In the genomic region with DNA sequence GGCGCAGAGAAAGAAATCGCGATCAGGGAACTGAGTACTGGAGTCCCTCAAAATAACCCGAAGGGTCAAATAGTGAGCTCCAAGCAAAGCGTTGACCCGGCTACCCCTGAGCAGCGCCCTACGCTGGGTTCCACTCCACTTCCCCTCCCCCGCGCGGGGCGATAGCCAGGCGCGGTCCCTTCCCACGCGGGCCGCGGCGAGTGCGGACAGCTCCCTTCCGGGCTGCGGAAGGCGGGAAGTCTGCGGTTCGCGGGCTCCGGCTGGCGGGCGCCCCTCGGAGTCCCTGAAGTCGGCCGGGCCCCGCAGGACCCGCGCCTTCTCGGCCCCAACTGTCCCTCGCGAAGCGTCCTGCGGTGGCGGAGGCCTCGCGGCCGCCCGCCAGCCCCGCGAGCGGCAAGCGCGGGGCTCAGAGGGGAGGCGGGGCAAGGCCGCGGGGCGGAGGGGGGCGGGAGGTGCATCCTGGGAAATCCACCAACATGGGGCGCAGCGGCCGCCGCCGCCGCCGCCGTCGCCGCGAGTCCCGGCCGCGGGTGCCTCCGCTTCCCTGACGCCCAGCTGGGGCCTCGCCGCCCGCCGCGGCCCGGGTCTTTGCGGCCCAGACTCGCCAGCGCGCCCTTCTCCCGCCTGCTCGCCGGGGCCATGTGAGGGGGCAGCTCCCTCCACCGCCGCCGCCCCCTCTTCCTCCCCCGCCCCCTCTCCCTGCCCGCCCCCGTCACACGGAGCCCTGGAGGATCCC, we compare ENCODE assay signal across 1 cellular context.
TF ChIP-seq lines count a peak whose summit lies in the region.

A gene (plus strand): TSS at position 457 of the 736 bp plus-strand sequence. CDS start 315 bp downstream, outside the sequence.

TF ChIP-seq in K562, 482 proteins besides CTCF, POLR2A, EP300 and RAD21 (continued from another document):
- TF ChIP-seq, protein P1, sequence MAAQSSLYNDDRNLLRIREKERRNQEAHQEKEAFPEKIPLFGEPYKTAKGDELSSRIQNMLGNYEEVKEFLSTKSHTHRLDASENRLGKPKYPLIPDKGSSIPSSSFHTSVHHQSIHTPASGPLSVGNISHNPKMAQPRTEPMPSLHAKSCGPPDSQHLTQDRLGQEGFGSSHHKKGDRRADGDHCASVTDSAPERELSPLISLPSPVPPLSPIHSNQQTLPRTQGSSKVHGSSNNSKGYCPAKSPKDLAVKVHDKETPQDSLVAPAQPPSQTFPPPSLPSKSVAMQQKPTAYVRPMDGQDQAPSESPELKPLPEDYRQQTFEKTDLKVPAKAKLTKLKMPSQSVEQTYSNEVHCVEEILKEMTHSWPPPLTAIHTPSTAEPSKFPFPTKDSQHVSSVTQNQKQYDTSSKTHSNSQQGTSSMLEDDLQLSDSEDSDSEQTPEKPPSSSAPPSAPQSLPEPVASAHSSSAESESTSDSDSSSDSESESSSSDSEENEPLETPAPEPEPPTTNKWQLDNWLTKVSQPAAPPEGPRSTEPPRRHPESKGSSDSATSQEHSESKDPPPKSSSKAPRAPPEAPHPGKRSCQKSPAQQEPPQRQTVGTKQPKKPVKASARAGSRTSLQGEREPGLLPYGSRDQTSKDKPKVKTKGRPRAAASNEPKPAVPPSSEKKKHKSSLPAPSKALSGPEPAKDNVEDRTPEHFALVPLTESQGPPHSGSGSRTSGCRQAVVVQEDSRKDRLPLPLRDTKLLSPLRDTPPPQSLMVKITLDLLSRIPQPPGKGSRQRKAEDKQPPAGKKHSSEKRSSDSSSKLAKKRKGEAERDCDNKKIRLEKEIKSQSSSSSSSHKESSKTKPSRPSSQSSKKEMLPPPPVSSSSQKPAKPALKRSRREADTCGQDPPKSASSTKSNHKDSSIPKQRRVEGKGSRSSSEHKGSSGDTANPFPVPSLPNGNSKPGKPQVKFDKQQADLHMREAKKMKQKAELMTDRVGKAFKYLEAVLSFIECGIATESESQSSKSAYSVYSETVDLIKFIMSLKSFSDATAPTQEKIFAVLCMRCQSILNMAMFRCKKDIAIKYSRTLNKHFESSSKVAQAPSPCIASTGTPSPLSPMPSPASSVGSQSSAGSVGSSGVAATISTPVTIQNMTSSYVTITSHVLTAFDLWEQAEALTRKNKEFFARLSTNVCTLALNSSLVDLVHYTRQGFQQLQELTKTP (IDR thresholded peaks at IDR 0.05; ENCODE audit: low read depth in 1 of 2, partially characterized antibody in 2 of 2) = no peak
- peak; percentile 52; the same call in 1 of the 2 replicates for TF ChIP-seq GABPB1 (CRISPR knock-in tag; IDR thresholded peaks at IDR 0.05)
- peak; percentile 78 for TF ChIP-seq RBM22 (IDR thresholded peaks at IDR 0.05; ENCODE audit: low read depth, low read length, poor library complexity, severe bottlenecking)
- peak; percentile 97 for TF ChIP-seq SMAD4 (CRISPR knock-in tag; conservative IDR thresholded peaks at IDR 0.05)
- TF ChIP-seq LARP7 (IDR thresholded peaks at IDR 0.05) = no peak
- TF ChIP-seq, protein P2, sequence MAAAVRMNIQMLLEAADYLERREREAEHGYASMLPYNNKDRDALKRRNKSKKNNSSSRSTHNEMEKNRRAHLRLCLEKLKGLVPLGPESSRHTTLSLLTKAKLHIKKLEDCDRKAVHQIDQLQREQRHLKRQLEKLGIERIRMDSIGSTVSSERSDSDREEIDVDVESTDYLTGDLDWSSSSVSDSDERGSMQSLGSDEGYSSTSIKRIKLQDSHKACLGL (CRISPR knock-in tag; IDR thresholded peaks at IDR 0.05; ENCODE audit: borderline replicate concordance, poor library complexity, severe bottlenecking) = peak; percentile 24
- TF ChIP-seq SMARCA4 (IDR thresholded peaks at IDR 0.05) = peak; percentile 48; the same call in 1 of the 2 replicates
- TF ChIP-seq ZKSCAN3 (CRISPR knock-in tag; IDR thresholded peaks at IDR 0.05) = no peak
- peak; percentile 78 for TF ChIP-seq ELF1 (tag; IDR thresholded peaks at IDR 0.05)
- TF ChIP-seq GATAD2A (IDR thresholded peaks at IDR 0.05) = peak; percentile 87
- TF ChIP-seq ARHGAP35 (IDR thresholded peaks at IDR 0.05; ENCODE audit: partially characterized antibody) = no peak
- TF ChIP-seq SIN3B (IDR thresholded peaks at IDR 0.05; ENCODE audit: low read depth) = peak; percentile 55
- no peak for TF ChIP-seq KHSRP (IDR thresholded peaks at IDR 0.05)
- TF ChIP-seq CXXC5 (CRISPR knock-in tag; IDR thresholded peaks at IDR 0.05) = peak; percentile 91
- no peak for TF ChIP-seq TBL1XR1 (IDR thresholded peaks at IDR 0.05; ENCODE audit: low read length in 2 of 2)
- TF ChIP-seq GABPB2 (CRISPR knock-in tag; conservative IDR thresholded peaks at IDR 0.05) = no peak
- peak; percentile 66 for TF ChIP-seq ZNF143 (CRISPR knock-in tag; IDR thresholded peaks at IDR 0.05)
- TF ChIP-seq KLF6 (CRISPR knock-in tag; IDR thresholded peaks at IDR 0.05; ENCODE audit: borderline replicate concordance) = no peak
- TF ChIP-seq CBFB (CRISPR knock-in tag; IDR thresholded peaks at IDR 0.05) = no peak
- no peak for TF ChIP-seq ZNF239 (CRISPR knock-in tag; IDR thresholded peaks at IDR 0.05)
- peak; percentile 27 for TF ChIP-seq PRPF4 (IDR thresholded peaks at IDR 0.05; ENCODE audit: insufficient read depth, low read depth, low read length, poor library complexity, severe bottlenecking)
- no peak for TF ChIP-seq NR2F6 (CRISPR knock-in tag; IDR thresholded peaks at IDR 0.05)
- no peak for TF ChIP-seq TCF7 (IDR thresholded peaks at IDR 0.05; ENCODE audit: borderline replicate concordance)
- TF ChIP-seq EGR1 (conservative IDR thresholded peaks at IDR 0.05) = peak; percentile 86
- TF ChIP-seq ZFX (CRISPR knock-in tag; IDR thresholded peaks at IDR 0.05) = peak; percentile 83
- TF ChIP-seq, protein P3, sequence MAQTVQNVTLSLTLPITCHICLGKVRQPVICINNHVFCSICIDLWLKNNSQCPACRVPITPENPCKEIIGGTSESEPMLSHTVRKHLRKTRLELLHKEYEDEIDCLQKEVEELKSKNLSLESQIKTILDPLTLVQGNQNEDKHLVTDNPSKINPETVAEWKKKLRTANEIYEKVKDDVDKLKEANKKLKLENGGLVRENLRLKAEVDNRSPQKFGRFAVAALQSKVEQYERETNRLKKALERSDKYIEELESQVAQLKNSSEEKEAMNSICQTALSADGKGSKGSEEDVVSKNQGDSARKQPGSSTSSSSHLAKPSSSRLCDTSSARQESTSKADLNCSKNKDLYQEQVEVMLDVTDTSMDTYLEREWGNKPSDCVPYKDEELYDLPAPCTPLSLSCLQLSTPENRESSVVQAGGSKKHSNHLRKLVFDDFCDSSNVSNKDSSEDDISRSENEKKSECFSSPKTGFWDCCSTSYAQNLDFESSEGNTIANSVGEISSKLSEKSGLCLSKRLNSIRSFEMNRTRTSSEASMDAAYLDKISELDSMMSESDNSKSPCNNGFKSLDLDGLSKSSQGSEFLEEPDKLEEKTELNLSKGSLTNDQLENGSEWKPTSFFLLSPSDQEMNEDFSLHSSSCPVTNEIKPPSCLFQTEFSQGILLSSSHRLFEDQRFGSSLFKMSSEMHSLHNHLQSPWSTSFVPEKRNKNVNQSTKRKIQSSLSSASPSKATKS (CRISPR knock-in tag; IDR thresholded peaks at IDR 0.05) = no peak
- peak; percentile 66 to 88; a peak in 2 of 4 replicates for TF ChIP-seq NONO (IDR thresholded peaks at IDR 0.05; ENCODE audit: low read depth in 2 of 2, low read length in 1 of 2)
- TF ChIP-seq MEF2A (IDR thresholded peaks at IDR 0.05; ENCODE audit: control insufficient read depth, low read depth, low read length) = no peak
- TF ChIP-seq JUN (IDR thresholded peaks at IDR 0.05; ENCODE audit: borderline replicate concordance, low read depth, low read length) = no peak
- TF ChIP-seq JUN (CRISPR knock-in tag; IDR thresholded peaks at IDR 0.05; ENCODE audit: borderline replicate concordance) = no peak
- TF ChIP-seq CREBBP (IDR thresholded peaks at IDR 0.05; ENCODE audit: low read depth, low read length) = no peak
- TF ChIP-seq TAF15 (IDR thresholded peaks at IDR 0.05; ENCODE audit: low read depth, low read length) = no peak
- TF ChIP-seq ZNF561 (CRISPR knock-in tag; conservative IDR thresholded peaks at IDR 0.05) = no peak
- TF ChIP-seq MAFG (tag; conservative IDR thresholded peaks at IDR 0.05) = no peak
- peak; percentile 73 for TF ChIP-seq CHD4 (IDR thresholded peaks at IDR 0.05; ENCODE audit: insufficient read depth, insufficient replicate concordance, low read depth, low read length, poor library complexity, severe bottlenecking)
- TF ChIP-seq, protein P4, sequence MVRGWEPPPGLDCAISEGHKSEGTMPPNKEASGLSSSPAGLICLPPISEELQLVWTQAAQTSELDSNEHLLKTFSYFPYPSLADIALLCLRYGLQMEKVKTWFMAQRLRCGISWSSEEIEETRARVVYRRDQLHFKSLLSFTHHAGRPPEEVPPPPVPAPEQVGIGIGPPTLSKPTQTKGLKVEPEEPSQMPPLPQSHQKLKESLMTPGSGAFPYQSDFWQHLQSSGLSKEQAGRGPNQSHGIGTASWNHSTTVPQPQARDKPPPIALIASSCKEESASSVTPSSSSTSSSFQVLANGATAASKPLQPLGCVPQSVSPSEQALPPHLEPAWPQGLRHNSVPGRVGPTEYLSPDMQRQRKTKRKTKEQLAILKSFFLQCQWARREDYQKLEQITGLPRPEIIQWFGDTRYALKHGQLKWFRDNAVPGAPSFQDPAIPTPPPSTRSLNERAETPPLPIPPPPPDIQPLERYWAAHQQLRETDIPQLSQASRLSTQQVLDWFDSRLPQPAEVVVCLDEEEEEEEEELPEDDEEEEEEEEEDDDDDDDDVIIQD (CRISPR knock-in tag; IDR thresholded peaks at IDR 0.05) = no peak
- no peak for TF ChIP-seq CBX2 (IDR thresholded peaks at IDR 0.05; ENCODE audit: insufficient read depth, low read length, poor library complexity, severe bottlenecking)
- TF ChIP-seq ZNF707 (CRISPR knock-in tag; conservative IDR thresholded peaks at IDR 0.05) = no peak
- TF ChIP-seq ESRRA (IDR thresholded peaks at IDR 0.05; ENCODE audit: borderline replicate concordance, low read depth) = peak; percentile 76; the same call in 1 of the 2 replicates
- TF ChIP-seq EZH2 (IDR thresholded peaks at IDR 0.05; ENCODE audit: borderline replicate concordance, low read depth, low read length) = no peak
- TF ChIP-seq, protein P5, sequence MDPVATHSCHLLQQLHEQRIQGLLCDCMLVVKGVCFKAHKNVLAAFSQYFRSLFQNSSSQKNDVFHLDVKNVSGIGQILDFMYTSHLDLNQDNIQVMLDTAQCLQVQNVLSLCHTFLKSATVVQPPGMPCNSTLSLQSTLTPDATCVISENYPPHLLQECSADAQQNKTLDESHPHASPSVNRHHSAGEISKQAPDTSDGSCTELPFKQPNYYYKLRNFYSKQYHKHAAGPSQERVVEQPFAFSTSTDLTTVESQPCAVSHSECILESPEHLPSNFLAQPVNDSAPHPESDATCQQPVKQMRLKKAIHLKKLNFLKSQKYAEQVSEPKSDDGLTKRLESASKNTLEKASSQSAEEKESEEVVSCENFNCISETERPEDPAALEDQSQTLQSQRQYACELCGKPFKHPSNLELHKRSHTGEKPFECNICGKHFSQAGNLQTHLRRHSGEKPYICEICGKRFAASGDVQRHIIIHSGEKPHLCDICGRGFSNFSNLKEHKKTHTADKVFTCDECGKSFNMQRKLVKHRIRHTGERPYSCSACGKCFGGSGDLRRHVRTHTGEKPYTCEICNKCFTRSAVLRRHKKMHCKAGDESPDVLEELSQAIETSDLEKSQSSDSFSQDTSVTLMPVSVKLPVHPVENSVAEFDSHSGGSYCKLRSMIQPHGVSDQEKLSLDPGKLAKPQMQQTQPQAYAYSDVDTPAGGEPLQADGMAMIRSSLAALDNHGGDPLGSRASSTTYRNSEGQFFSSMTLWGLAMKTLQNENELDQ (CRISPR knock-in tag; IDR thresholded peaks at IDR 0.05; ENCODE audit: borderline replicate concordance) = no peak
- 0 out of 2 replicates have a peak, but pooled peaks have one; percentile 51 for TF ChIP-seq NR3C1 (CRISPR knock-in tag; IDR thresholded peaks at IDR 0.05)
- TF ChIP-seq ZNF717 (CRISPR knock-in tag; IDR thresholded peaks at IDR 0.05) = no peak
- TF ChIP-seq, protein P6, sequence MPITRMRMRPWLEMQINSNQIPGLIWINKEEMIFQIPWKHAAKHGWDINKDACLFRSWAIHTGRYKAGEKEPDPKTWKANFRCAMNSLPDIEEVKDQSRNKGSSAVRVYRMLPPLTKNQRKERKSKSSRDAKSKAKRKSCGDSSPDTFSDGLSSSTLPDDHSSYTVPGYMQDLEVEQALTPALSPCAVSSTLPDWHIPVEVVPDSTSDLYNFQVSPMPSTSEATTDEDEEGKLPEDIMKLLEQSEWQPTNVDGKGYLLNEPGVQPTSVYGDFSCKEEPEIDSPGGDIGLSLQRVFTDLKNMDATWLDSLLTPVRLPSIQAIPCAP (CRISPR knock-in tag; IDR thresholded peaks at IDR 0.05; ENCODE audit: borderline replicate concordance) = no peak
- TF ChIP-seq, protein P7, sequence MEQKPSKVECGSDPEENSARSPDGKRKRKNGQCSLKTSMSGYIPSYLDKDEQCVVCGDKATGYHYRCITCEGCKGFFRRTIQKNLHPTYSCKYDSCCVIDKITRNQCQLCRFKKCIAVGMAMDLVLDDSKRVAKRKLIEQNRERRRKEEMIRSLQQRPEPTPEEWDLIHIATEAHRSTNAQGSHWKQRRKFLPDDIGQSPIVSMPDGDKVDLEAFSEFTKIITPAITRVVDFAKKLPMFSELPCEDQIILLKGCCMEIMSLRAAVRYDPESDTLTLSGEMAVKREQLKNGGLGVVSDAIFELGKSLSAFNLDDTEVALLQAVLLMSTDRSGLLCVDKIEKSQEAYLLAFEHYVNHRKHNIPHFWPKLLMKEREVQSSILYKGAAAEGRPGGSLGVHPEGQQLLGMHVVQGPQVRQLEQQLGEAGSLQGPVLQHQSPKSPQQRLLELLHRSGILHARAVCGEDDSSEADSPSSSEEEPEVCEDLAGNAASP (IDR thresholded peaks at IDR 0.05) = no peak
- TF ChIP-seq WHSC1 (IDR thresholded peaks at IDR 0.05; ENCODE audit: low read length) = no peak
- TF ChIP-seq ZNF124 (CRISPR knock-in tag; IDR thresholded peaks at IDR 0.05) = no peak
- no peak for TF ChIP-seq SREBF1 (IDR thresholded peaks at IDR 0.05; ENCODE audit: borderline replicate concordance, low read depth, low read length)
